In the genomic region with DNA sequence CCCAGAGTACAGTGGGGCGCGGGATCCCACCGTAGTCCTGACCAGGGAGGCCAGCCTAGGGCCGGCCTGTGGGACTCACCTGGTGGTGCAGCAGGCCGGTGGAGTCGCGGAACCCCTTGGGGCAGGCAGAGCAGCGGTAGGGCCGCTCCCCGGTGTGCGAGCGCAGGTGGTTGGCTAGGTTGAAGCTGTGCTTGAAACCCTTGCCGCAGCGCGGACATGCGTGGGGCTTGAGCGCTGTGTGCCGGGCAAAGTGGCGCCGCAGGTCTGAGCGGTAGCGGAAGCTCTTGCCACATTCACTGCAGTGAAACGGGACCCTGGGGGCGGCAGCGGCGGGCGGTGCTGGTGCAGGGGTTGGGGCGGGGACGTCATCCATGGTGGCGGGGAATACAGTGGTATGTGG, we compare ENCODE assay signal across 18 cellular contexts. TPM values are rescaled to one million over a fixed set of nuclear protein-coding genes. Genes with fewer than 3 reads are reported as not detected.
DNase-seq lines count a peak whose midpoint lies in the region; ATAC-seq, FAIRE-seq and TF ChIP-seq lines count a peak whose summit lies in the region.
"Had no signal": no experiment of that assay in that cellular context is flagged by ENCODE, and none has a peak within 500 bp of the region (broad histone marks: within the 10 kb centered on the region; RNA-seq: fewer than 3 reads in every experiment).

No MANE protein-coding gene starts in this region.

- peaks cover 39% of the 10 kb centered on the region for H3K36me3 Mint-ChIP-seq in activated CD8-positive, alpha-beta T cell treated with anti-CD3 and anti-CD28 coated beads for 36 hours (ENCODE audit: low read depth)

- H3K27me3 ChIP-seq in ovary = no peaks in the 10 kb centered on the region
- H3K27me3 ChIP-seq: Peyer's patch had no signal

- H3K4me3 Mint-ChIP-seq in activated CD8-positive, alpha-beta T cell treated with anti-CD3 and anti-CD28 coated beads for 36 hours = no peak overlapping the region

- POLR2A ChIA-PET in HEK293 (lab: Yijun Ruan, JAX) = interaction anchor here (0.5 to 4.4 kb wide), 5 partner anchors 11 to 97 kb away, joined by 3 to 71 read pairs (median 5); a partner anchor contains a TSS
- POLR2A ChIA-PET in activated CD8-positive, alpha-beta T cell treated with anti-CD3 and anti-CD28 coated beads for 36 hours (lab: Charles Lee) = interaction anchor here (0.6 kb wide), 1 partner anchor 554 kb away, joined by 3 read pairs; no protein-coding TSS in a partner anchor

- H3K27ac Mint-ChIP-seq in activated CD8-positive, alpha-beta T cell treated with anti-CD3 and anti-CD28 coated beads for 36 hours = no peak overlapping the region

- peaks cover 2% of the 10 kb centered on the region for H3K9me3 Mint-ChIP-seq in activated CD8-positive, alpha-beta T cell treated with anti-CD3 and anti-CD28 coated beads for 36 hours

- H3K9me3 ChIP-seq in HEK293 (ENCODE audit: control insufficient read depth, insufficient read depth, low read depth, low read length) = no peaks in the 10 kb centered on the region
- no peaks in the 10 kb centered on the region for H3K9me3 ChIP-seq in kidney (ENCODE audit: control insufficient read depth in 1 of 2, low read length in 2 of 2)
- no peaks in the 10 kb centered on the region for H3K9me3 ChIP-seq in ovary
- H3K9me3 ChIP-seq: HAP-1, Peyer's patch had no signal

- TF ChIP-seq CTCF in HEK293 (tag by site-specific recombination; IDR thresholded peaks at IDR 0.05) (no peak), kidney (IDR thresholded peaks at IDR 0.05; ENCODE audit: borderline replicate concordance, extremely low read depth, insufficient read depth) (no peak), ovary (IDR thresholded peaks at IDR 0.05) (no peak)
- no peak for TF ChIP-seq CTCF in activated CD8-positive, alpha-beta T cell treated with anti-CD3 and anti-CD28 coated beads for 36 hours (IDR thresholded peaks at IDR 0.05)

- H3K36me3 ChIP-seq in HEK293 (ENCODE audit: control insufficient read depth in 2 of 2, insufficient read depth in 1 of 2, low read length in 2 of 2) = peaks cover 14 to 33% of the 10 kb centered on the region in 2 experiments
- peaks cover 3 to 10% of the 10 kb centered on the region in 2 donors for H3K36me3 ChIP-seq in kidney (ENCODE audit: control insufficient read depth in 1 of 2, insufficient read depth in 2 of 2, low read length in 2 of 2)
- H3K36me3 ChIP-seq in ovary = no peaks in the 10 kb centered on the region

- H3K4me3 ChIP-seq in HEK293 (ENCODE audit: low read depth, low read length) = no peak overlapping the region
- H3K4me3 ChIP-seq in kidney (ENCODE audit: low read length in 2 of 2) = no peak overlapping the region
- no peak overlapping the region for H3K4me3 ChIP-seq in ovary
- H3K4me3 ChIP-seq: HAP-1, Peyer's patch had no signal

- H3K4me1 ChIP-seq in HEK293 (ENCODE audit: control insufficient read depth, insufficient read depth, low read length) (peaks cover 3% of the 10 kb centered on the region; the same call in 1 of the 2 replicates), kidney (ENCODE audit: control insufficient read depth in 1 of 2, insufficient read depth in 1 of 2, low read depth in 1 of 2, low read length in 2 of 2) (peaks cover 3 to 8% of the 10 kb centered on the region in 2 donors), ovary (ENCODE audit: insufficient read depth) (no peaks in the 10 kb centered on the region)

- TF ChIP-seq EP300 in ovary (IDR thresholded peaks at IDR 0.05) = no peak

- WGBS in ovary, 3 donors = 93 to 96% (median 95%) methylated on average over 30 of the region's 30 CpGs

- H3K9ac ChIP-seq in kidney (ENCODE audit: low read length in 2 of 2) = no peak overlapping the region

- H3K27ac ChIP-seq in HEK293 (ENCODE audit: extremely low read depth, low read depth, low read length) (no peak overlapping the region), kidney (ENCODE audit: low read depth in 2 of 2, low read length in 2 of 2) (no peak overlapping the region), ovary (no peak overlapping the region)
- H3K27ac ChIP-seq: Peyer's patch had no signal

- peak; percentile 35 for DNase-seq in ELF-1 (ENCODE audit: low read depth, low spot score)
- DNase-seq in kidney = peak; percentile 81
- DNase-seq in ovary = peak in 4 of 5 donors; percentile 44 to 71 (median 64)
- no peak for DNase-seq in activated CD8-positive, alpha-beta T cell treated with anti-CD3 and anti-CD28 coated beads for 36 hours
- DNase-seq in activated CD4-positive, alpha-beta T cell treated with anti-CD3 and anti-CD28 coated beads, Interleukin-2, amount 50 U/mL, for 48 hours = no peak
- no peak for DNase-seq in T-helper 9 cell
- DNase-seq: ACHN; C1 segment of cervical spinal cord; GF-D8; KBM-7; NCI-H1105; NCI-H2081 treated with DMSO at 0.1 percent for 48 hours; NK-92 treated with Interleukin-12 subunit alpha and Interleukin-12 subunit beta, amount 100 ng/mL, for 24 hours had no signal

- no peak for TF ChIP-seq POLR2A in ovary (IDR thresholded peaks at IDR 0.05)

- no peak for ATAC-seq in activated CD8-positive, alpha-beta T cell treated with anti-CD3 and anti-CD28 coated beads for 36 hours
- no peak for ATAC-seq in HG02852 (IDR thresholded peaks at IDR 0.05; ENCODE audit: unreplicated experiment)
- ATAC-seq: Right ventricle myocardium inferior had no signal

- peaks cover 20% of the 10 kb centered on the region for H3K4me1 Mint-ChIP-seq in activated CD8-positive, alpha-beta T cell treated with anti-CD3 and anti-CD28 coated beads for 36 hours (ENCODE audit: low read depth)

- intact Hi-C loops in kidney (cut with DNase I) = no loop called here
- intact Hi-C loops in ovary (cut with DNase I) = no loop called here
- intact Hi-C loops in activated CD8-positive, alpha-beta T cell treated with anti-CD3 and anti-CD28 coated beads for 36 hours (cut with micrococcal nuclease) = no loop called here

- H3K27me3 Mint-ChIP-seq in activated CD8-positive, alpha-beta T cell treated with anti-CD3 and anti-CD28 coated beads for 36 hours = no peaks in the 10 kb centered on the region

- FAIRE-seq in kidney (lab: Jason Lieb, UNC) = no peak

- CTCF ChIA-PET in HEK293 (lab: Yijun Ruan, JAX) = interaction anchor here (0.7 to 2.1 kb wide), 4 partner anchors 9 to 130 kb away, joined by 3 to 8 read pairs (median 6); no protein-coding TSS in a partner anchor
- CTCF ChIA-PET in activated CD8-positive, alpha-beta T cell treated with anti-CD3 and anti-CD28 coated beads for 36 hours (lab: Charles Lee) = interaction anchor here (4.0 kb wide), 1 partner anchor 35 kb away, joined by 24 read pairs; no protein-coding TSS in a partner anchor

TF ChIP-seq in HEK293, 187 proteins besides CTCF, POLR2A, EP300 and RAD21:
- TF ChIP-seq, protein P1, sequence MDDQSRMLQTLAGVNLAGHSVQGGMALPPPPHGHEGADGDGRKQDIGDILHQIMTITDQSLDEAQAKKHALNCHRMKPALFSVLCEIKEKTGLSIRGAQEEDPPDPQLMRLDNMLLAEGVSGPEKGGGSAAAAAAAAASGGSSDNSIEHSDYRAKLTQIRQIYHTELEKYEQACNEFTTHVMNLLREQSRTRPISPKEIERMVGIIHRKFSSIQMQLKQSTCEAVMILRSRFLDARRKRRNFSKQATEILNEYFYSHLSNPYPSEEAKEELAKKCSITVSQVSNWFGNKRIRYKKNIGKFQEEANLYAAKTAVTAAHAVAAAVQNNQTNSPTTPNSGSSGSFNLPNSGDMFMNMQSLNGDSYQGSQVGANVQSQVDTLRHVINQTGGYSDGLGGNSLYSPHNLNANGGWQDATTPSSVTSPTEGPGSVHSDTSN (CRISPR knock-in tag; IDR thresholded peaks at IDR 0.05) = 0 out of 2 replicates have a peak, but pooled peaks have one; percentile 34
- TF ChIP-seq, protein P2, sequence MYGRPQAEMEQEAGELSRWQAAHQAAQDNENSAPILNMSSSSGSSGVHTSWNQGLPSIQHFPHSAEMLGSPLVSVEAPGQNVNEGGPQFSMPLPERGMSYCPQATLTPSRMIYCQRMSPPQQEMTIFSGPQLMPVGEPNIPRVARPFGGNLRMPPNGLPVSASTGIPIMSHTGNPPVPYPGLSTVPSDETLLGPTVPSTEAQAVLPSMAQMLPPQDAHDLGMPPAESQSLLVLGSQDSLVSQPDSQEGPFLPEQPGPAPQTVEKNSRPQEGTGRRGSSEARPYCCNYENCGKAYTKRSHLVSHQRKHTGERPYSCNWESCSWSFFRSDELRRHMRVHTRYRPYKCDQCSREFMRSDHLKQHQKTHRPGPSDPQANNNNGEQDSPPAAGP (tag by site-specific recombination; IDR thresholded peaks at IDR 0.05) = no peak

RNA-seq across cellular contexts. Expression of a gene that starts 1.8 kb away (rescaled TPM):
- total RNA-seq in kidney (17.9 TPM), ovary (10 to 100 TPM in 5 of 7 donors, 1 to 10 TPM in 2; 3.6 to 22.7 (median 16.6) TPM)
- polyA plus RNA-seq in kidney (ENCODE audit: insufficient read depth, low read depth, low replicate concordance) (11.9 TPM), ovary (10 to 100 TPM in 1 of 2 donors, 1 to 10 TPM in 1; 9.4 to 11.0 TPM)
- total RNA-seq in activated CD8-positive, alpha-beta T cell treated with anti-CD3 and anti-CD28 coated beads for 36 hours = 10 to 100 TPM; 11.4 to 13.2 TPM

RNA-seq across cellular contexts. Expression of a gene that starts 2.6 kb away (rescaled TPM):
- total RNA-seq in kidney (22.9 TPM), ovary (10 to 100 TPM; 13.7 to 22.3 (median 17.8) TPM)
- polyA plus RNA-seq in kidney (ENCODE audit: insufficient read depth, low read depth, low replicate concordance) (32.6 TPM), ovary (10 to 100 TPM in 1 of 2 donors, under 1 TPM in 1; 0.15 to 28.0 TPM)
- 10 to 100 TPM; 11.0 to 12.3 TPM for total RNA-seq in activated CD8-positive, alpha-beta T cell treated with anti-CD3 and anti-CD28 coated beads for 36 hours

RNA-seq across cellular contexts. Expression of a gene that starts 8.0 kb away (rescaled TPM):
- 17.4 TPM for total RNA-seq in kidney
- 5.8 TPM for polyA plus RNA-seq in kidney (ENCODE audit: insufficient read depth, low read depth, low replicate concordance)
- total RNA-seq in ovary = 10 to 100 TPM in 5 of 7 donors, 1 to 10 TPM in 2; 4.0 to 20.9 (median 17.6) TPM
- polyA plus RNA-seq in ovary = 10 to 100 TPM in 1 of 2 donors, under 1 TPM in 1; 0.42 to 10.5 TPM
- 10 to 100 TPM; 10.6 to 11.7 TPM for total RNA-seq in activated CD8-positive, alpha-beta T cell treated with anti-CD3 and anti-CD28 coated beads for 36 hours

RNA-seq across cellular contexts. Expression of a gene that starts 16.8 kb away (rescaled TPM):
- total RNA-seq in kidney (16.6 TPM), ovary (10 to 100 TPM in 5 of 7 donors, 1 to 10 TPM in 2; 2.7 to 24.4 (median 16.8) TPM)
- polyA plus RNA-seq in kidney (ENCODE audit: insufficient read depth, low read depth, low replicate concordance) (10.9 TPM), ovary (10 to 100 TPM in 1 of 2 donors, 1 to 10 TPM in 1; 5.6 to 10.5 TPM)
- total RNA-seq in activated CD8-positive, alpha-beta T cell treated with anti-CD3 and anti-CD28 coated beads for 36 hours = 1 to 10 TPM; 7.2 TPM

RNA-seq across cellular contexts. Expression of a gene that starts 26.9 kb away (rescaled TPM):
- total RNA-seq in kidney (9.8 TPM), ovary (10 to 100 TPM in 4 of 7 donors, 1 to 10 TPM in 3; 6.5 to 16.9 (median 11.7) TPM)
- polyA plus RNA-seq in kidney (ENCODE audit: insufficient read depth, low read depth, low replicate concordance) (6.6 TPM), ovary (10 to 100 TPM in 1 of 2 donors, 1 to 10 TPM in 1; 6.0 to 12.3 TPM)
- 1 to 10 TPM; 3.6 to 3.7 TPM for total RNA-seq in activated CD8-positive, alpha-beta T cell treated with anti-CD3 and anti-CD28 coated beads for 36 hours

Comparison
In these comparisons a context has a peak if more than half of its experiments do, and no peak if none do; other contexts are left out.
1. DNase-seq: peak in ELF-1 (single experiment), kidney (single experiment) and ovary (4 of 5); none in activated CD8-positive, alpha-beta T cell treated with anti-CD3 and anti-CD28 coated beads for 36 hours (single experiment), activated CD4-positive, alpha-beta T cell treated with anti-CD3 and anti-CD28 coated beads, Interleukin-2, amount 50 U/mL, for 48 hours (0 of 2) and T-helper 9 cell (single experiment).